25 cellular contexts compared by ENCODE assay signal in the genomic region with DNA sequence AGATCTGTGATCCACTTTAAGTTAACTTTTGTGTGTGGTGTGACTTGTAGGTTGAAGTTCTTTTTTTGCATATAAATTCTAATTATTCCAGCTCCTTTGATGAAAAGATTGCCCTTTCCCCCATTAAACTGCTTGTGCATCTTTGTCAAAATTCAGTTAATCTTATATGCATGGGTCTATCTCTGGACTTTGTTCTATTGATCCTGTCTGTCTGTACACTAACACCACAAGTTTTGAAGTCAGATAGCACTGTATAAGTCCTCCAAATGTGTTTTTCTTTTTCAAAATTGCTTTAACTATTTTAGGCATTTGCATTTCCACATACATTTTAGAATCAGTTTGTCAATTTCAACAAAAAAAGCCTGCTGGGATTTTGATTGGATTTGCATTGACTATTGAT.
"Had no signal": no experiment of that assay in that cellular context is flagged by ENCODE, and none has a peak within 500 bp of the region (broad histone marks: within the 10 kb centered on the region; RNA-seq: fewer than 3 reads in every experiment).

No MANE protein-coding gene starts in this region.

- H3K9me3 Mint-ChIP-seq: activated CD4-positive, alpha-beta memory T cell treated with anti-CD3 and anti-CD28 coated beads for 36 hours; activated CD4-positive, alpha-beta T cell treated with anti-CD3 and anti-CD28 coated beads, Interleukin-2, amount 10 ng/mL, durations not matched to agents 24 days and 14 days; activated naive CD4-positive, alpha-beta T cell treated with anti-CD3 and anti-CD28 coated beads, Interleukin-2, amount 10 ng/mL, durations not matched to agents 7 days and 5 days; activated naive CD8-positive, alpha-beta T cell treated with anti-CD3 and anti-CD28 coated beads, Interleukin-2, amount 10 ng/mL, durations not matched to agents 7 days and 5 days; activated T-cell treated with anti-CD3 and anti-CD28 coated beads, Interleukin-2, amount 50 U/mL, for 24 hours; stimulated activated naive CD8-positive, alpha-beta T cell treated with anti-CD3 and anti-CD28 coated beads, Interleukin-15, Interleukin-2, amounts not matched to agents 100 ng/mL and 50 ng/mL, for 24 hours had no signal

- H3K4me3 ChIP-seq: ascending aorta, esophagus muscularis mucosa, heart right ventricle, ovary, psoas muscle, thoracic aorta, uterus had no signal

- H3K9me3 ChIP-seq: ascending aorta, heart right ventricle, ovary, psoas muscle, thoracic aorta, uterus had no signal

- H3K27ac ChIP-seq: ascending aorta, esophagus muscularis mucosa, foreskin keratinocyte, ovary, psoas muscle, thoracic aorta, uterus had no signal

- H3K36me3 Mint-ChIP-seq: activated CD4-positive, alpha-beta memory T cell treated with anti-CD3 and anti-CD28 coated beads for 36 hours; activated naive CD4-positive, alpha-beta T cell treated with anti-CD3 and anti-CD28 coated beads, Interleukin-2, amount 10 ng/mL, durations not matched to agents 7 days and 5 days; activated naive CD8-positive, alpha-beta T cell treated with anti-CD3 and anti-CD28 coated beads, Interleukin-2, amount 10 ng/mL, durations not matched to agents 7 days and 5 days; naive thymus-derived CD4-positive, alpha-beta T cell had no signal

- DNase-seq: activated CD4-positive, alpha-beta memory T cell treated with anti-CD3 and anti-CD28 coated beads for 36 hours; activated CD4-positive, alpha-beta T cell treated with anti-CD3 and anti-CD28 coated beads, Interleukin-2, amount 10 ng/mL, durations not matched to agents 24 days and 14 days; activated CD4-positive, CD25-positive, alpha-beta regulatory T cell treated with anti-CD3 and anti-CD28 coated beads, Interleukin-2, amount 50 U/mL, for 72 hours; activated CD8-positive, alpha-beta memory T cell treated with anti-CD3 and anti-CD28 coated beads, Interleukin-2, amount 50 U/mL, for 4 hours; activated gamma-delta T cell; activated naive CD4-positive, alpha-beta T cell treated with anti-CD3 and anti-CD28 coated beads, Interleukin-2, amount 10 ng/mL, durations not matched to agents 7 days and 5 days; activated naive CD8-positive, alpha-beta T cell treated with anti-CD3 and anti-CD28 coated beads, Interleukin-2, amount 10 ng/mL, durations not matched to agents 7 days and 5 days; activated T-cell treated with anti-CD3 and anti-CD28 coated beads, Interleukin-2, amount 50 U/mL, for 24 hours; caudate nucleus; foreskin keratinocyte; naive thymus-derived CD4-positive, alpha-beta T cell; ovary; stimulated activated CD4-positive, alpha-beta T cell treated with anti-CD3 and anti-CD28 coated beads, Interleukin-2, amount 100 ng/mL, for 48 hours; T-helper 17 cell; T1000; trophoblast cell; uterus had no signal

- ATAC-seq: foreskin keratinocyte, T-helper 17 cell had no signal

- H3K27me3 Mint-ChIP-seq: activated naive CD4-positive, alpha-beta T cell treated with anti-CD3 and anti-CD28 coated beads, Interleukin-2, amount 10 ng/mL, durations not matched to agents 7 days and 5 days; activated T-cell treated with anti-CD3 and anti-CD28 coated beads, Interleukin-2, amount 50 U/mL, for 24 hours; stimulated activated naive CD8-positive, alpha-beta T cell treated with anti-CD3 and anti-CD28 coated beads, Interleukin-15, Interleukin-2, amounts not matched to agents 100 ng/mL and 50 ng/mL, for 24 hours had no signal

- H3K36me3 ChIP-seq: ascending aorta, brain microvascular endothelial cell, esophagus muscularis mucosa, heart right ventricle, ovary, thoracic aorta, uterus had no signal

- H3K27ac Mint-ChIP-seq: activated CD4-positive, alpha-beta memory T cell treated with anti-CD3 and anti-CD28 coated beads for 36 hours; activated CD4-positive, alpha-beta T cell treated with anti-CD3 and anti-CD28 coated beads, Interleukin-2, amount 10 ng/mL, durations not matched to agents 24 days and 14 days; activated naive CD4-positive, alpha-beta T cell treated with anti-CD3 and anti-CD28 coated beads, Interleukin-2, amount 10 ng/mL, durations not matched to agents 7 days and 5 days; activated naive CD8-positive, alpha-beta T cell treated with anti-CD3 and anti-CD28 coated beads, Interleukin-2, amount 10 ng/mL, durations not matched to agents 7 days and 5 days; activated T-cell treated with anti-CD3 and anti-CD28 coated beads, Interleukin-2, amount 50 U/mL, for 24 hours; mesothelial cell of epicardium; naive thymus-derived CD4-positive, alpha-beta T cell; stimulated activated naive CD8-positive, alpha-beta T cell treated with anti-CD3 and anti-CD28 coated beads, Interleukin-15, Interleukin-2, amounts not matched to agents 100 ng/mL and 50 ng/mL, for 24 hours; T-helper 17 cell had no signal

- H3K4me1 Mint-ChIP-seq: activated CD4-positive, alpha-beta T cell treated with anti-CD3 and anti-CD28 coated beads, Interleukin-2, amount 10 ng/mL, durations not matched to agents 24 days and 14 days; T-helper 17 cell had no signal

- H3K4me1 ChIP-seq: ascending aorta, foreskin keratinocyte, uterus had no signal

- H3K4me3 Mint-ChIP-seq: activated CD4-positive, alpha-beta memory T cell treated with anti-CD3 and anti-CD28 coated beads for 36 hours; activated CD4-positive, alpha-beta T cell treated with anti-CD3 and anti-CD28 coated beads, Interleukin-2, amount 10 ng/mL, durations not matched to agents 24 days and 14 days; activated naive CD4-positive, alpha-beta T cell treated with anti-CD3 and anti-CD28 coated beads, Interleukin-2, amount 10 ng/mL, durations not matched to agents 7 days and 5 days; activated naive CD8-positive, alpha-beta T cell treated with anti-CD3 and anti-CD28 coated beads, Interleukin-2, amount 10 ng/mL, durations not matched to agents 7 days and 5 days; activated T-cell treated with anti-CD3 and anti-CD28 coated beads, Interleukin-2, amount 50 U/mL, for 24 hours; mesothelial cell of epicardium; naive thymus-derived CD4-positive, alpha-beta T cell; stimulated activated naive CD8-positive, alpha-beta T cell treated with anti-CD3 and anti-CD28 coated beads, Interleukin-15, Interleukin-2, amounts not matched to agents 100 ng/mL and 50 ng/mL, for 24 hours; T-helper 17 cell had no signal

- H3K27me3 ChIP-seq: ascending aorta, brain microvascular endothelial cell, esophagus muscularis mucosa, foreskin keratinocyte, ovary, uterus had no signal
